1 cellular context compared by ENCODE assay signal in the genomic region with DNA sequence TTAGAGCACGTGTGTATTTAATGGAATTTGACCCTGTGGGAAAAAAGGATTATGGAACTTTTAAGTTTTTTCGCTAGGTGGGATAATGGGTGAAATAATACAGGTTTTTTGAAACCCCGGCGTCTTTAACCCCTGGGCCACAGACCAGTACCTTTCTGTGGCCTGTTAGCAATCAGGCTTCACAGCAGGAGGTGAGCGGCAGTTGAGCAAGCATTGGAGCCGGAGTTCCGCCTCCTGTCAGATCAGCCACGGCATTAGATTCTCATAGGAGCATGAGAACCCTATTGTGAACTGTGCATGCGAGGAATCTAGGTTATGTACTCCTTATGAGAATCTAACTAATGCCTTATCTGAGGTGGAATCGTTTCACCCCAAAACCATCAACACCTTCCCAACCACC.
TF ChIP-seq lines count a peak whose summit lies in the region.

No MANE protein-coding gene starts in this region.

TF ChIP-seq in WTC11, 78 proteins besides CTCF, POLR2A, EP300 and RAD21 (continued from another document):
- no peak for TF ChIP-seq AFF4 (CRISPR knock-in tag; IDR thresholded peaks at IDR 0.05; ENCODE audit: borderline replicate concordance)
- no peak for TF ChIP-seq ZNF396 (CRISPR knock-in tag; IDR thresholded peaks at IDR 0.05; ENCODE audit: borderline replicate concordance)
- TF ChIP-seq SMAD3 (CRISPR knock-in tag; IDR thresholded peaks at IDR 0.05; ENCODE audit: borderline replicate concordance): no peak
- no peak for TF ChIP-seq GRHL2 (CRISPR knock-in tag; IDR thresholded peaks at IDR 0.05; ENCODE audit: insufficient replicate concordance, severe bottlenecking)
- TF ChIP-seq ERG (CRISPR knock-in tag; IDR thresholded peaks at IDR 0.05): no peak
- no peak for TF ChIP-seq SP1 (CRISPR knock-in tag; conservative IDR thresholded peaks at IDR 0.05)
- no peak for TF ChIP-seq CREM (CRISPR knock-in tag; IDR thresholded peaks at IDR 0.05)
